ENCODE assay signal across 1 cellular context in the genomic region with DNA sequence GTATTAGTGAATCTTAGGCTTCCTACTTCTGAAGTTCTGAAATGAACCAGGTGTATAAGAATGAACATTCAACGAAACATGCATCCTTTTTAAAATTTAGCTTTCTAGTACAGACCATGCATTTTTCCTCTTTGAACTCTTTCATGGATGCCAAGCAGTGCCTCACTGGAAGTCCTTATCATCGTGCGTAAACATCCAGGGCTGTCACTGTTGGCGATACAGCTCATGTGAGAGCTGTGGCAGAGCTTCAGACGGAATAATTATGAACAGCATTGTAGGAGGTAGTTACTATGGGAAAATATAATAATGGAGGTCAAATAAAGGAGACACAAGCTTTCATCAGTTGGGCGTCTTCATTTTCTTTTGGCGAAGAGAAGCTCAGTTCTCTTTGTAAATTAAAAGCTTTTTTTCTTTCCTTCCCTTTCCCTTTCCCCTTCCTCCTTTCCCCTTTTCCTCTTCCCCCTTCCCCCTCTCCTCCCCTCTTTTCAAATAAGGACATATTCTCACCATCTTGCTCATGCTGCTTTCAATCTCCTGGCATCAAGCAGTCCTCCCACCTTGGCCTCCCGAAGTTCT.
A peak's percentile ranks its signal among the peaks of the same experiment; 100 is the strongest.
TF ChIP-seq lines count a peak whose summit lies in the region.

No MANE protein-coding gene starts in this region.

TF ChIP-seq in HepG2, 621 proteins besides CTCF, POLR2A, EP300 and RAD21 (continued from another document):
- TF ChIP-seq ZNF230 (CRISPR knock-in tag; IDR thresholded peaks at IDR 0.05), result no peak
- no peak for TF ChIP-seq FOXA1 (IDR thresholded peaks at IDR 0.05)
- TF ChIP-seq FOXA1 (CRISPR knock-in tag; IDR thresholded peaks at IDR 0.05), result peak; percentile 69
- no peak for TF ChIP-seq ZMYM3 (CRISPR knock-in tag; IDR thresholded peaks at IDR 0.05)
- TF ChIP-seq RORA (CRISPR knock-in tag; IDR thresholded peaks at IDR 0.05), result no peak
- peak; percentile 41; the same call in 1 of the 2 replicates for TF ChIP-seq FOXA3 (CRISPR knock-in tag; IDR thresholded peaks at IDR 0.05)
- TF ChIP-seq BCL6 (CRISPR knock-in tag; IDR thresholded peaks at IDR 0.05), result peak; percentile 80
- TF ChIP-seq PCBP1 (IDR thresholded peaks at IDR 0.05; ENCODE audit: borderline replicate concordance, low read depth, low read length), result 0 out of 2 replicates have a peak, but pooled peaks have one; percentile 41
